Comparison of ENCODE assay signal across 16 cellular contexts in the genomic region with DNA sequence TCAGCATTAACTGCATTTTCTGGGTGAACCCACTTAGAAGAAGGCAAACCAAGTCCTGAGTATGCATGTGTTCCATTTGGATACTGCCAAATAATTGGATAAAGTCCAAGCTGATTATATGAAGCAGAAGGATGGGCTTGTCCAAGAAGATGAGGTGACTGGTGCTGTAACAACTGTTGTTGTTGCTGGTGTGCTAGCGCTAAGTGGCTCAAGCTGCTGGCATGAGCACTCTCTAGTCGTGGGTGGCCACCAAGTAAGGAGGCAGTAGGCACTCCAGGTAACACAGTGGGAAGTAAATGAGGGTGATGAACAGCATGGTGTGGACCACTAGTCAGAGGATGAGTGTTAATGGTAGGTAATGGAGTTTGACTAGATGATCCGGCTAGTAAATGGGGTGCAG.
DNase-seq lines count a peak whose midpoint lies in the region; ATAC-seq and TF ChIP-seq lines count a peak whose summit lies in the region.
"Had no signal": no experiment of that assay in that cellular context is flagged by ENCODE, and none has a peak within 500 bp of the region (broad histone marks: within the 10 kb centered on the region; RNA-seq: fewer than 3 reads in every experiment).

No MANE protein-coding gene starts in this region.

- no peak overlapping the region for H3K4me3 Mint-ChIP-seq in activated CD4-positive, alpha-beta T cell treated with anti-CD3 and anti-CD28 coated beads for 36 hours
- no peak overlapping the region for H3K4me3 Mint-ChIP-seq in activated CD4-positive, alpha-beta T cell treated with anti-CD3 and anti-CD28 coated beads, Interleukin-2, amount 10 ng/mL, durations not matched to agents 7 days and 5 days
- no peak overlapping the region for H3K4me3 Mint-ChIP-seq in activated T-helper 1 cell treated with anti-CD3 and anti-CD28 coated beads, Interleukin-12 subunit alpha, Interleukin-12 subunit beta, Interleukin-2, Interleukin-4 antibody, amounts not matched to agents 30 ng/mL and 10 ng/mL and 1 ng/mL, durations not matched to agents 14 hours and 24 hours and 36 hours
- peak overlapping the region in 1 of 10 donors; percentile 4 for H3K4me3 Mint-ChIP-seq in naive thymus-derived CD8-positive, alpha-beta T cell
- H3K4me3 Mint-ChIP-seq: activated T-cell treated with anti-CD3 and anti-CD28 coated beads, Interleukin-2, amount 50 U/mL, for 4 hours had no signal

- peak overlapping the region in 1 of 2 donors; percentile 13 for H3K27ac ChIP-seq in coronary artery
- H3K27ac ChIP-seq: epithelial cell of prostate had no signal

- in situ Hi-C loops in G401 (cut with HindIII; ENCODE audit: low sequenced_read_pairs), result no loop called here

- CTCF ChIA-PET in activated CD4-positive, alpha-beta T cell treated with anti-CD3 and anti-CD28 coated beads for 36 hours (lab: Charles Lee), result interaction anchor here (0.7 to 1.9 kb wide), 6 partner anchors 12 to 221 kb away, joined by 3 to 6 read pairs (median 4); no protein-coding TSS in a partner anchor
- CTCF ChIA-PET in activated CD4-positive, alpha-beta T cell treated with anti-CD3 and anti-CD28 coated beads, Interleukin-2, amount 10 ng/mL, durations not matched to agents 7 days and 5 days (lab: Charles Lee), result interaction anchor here (0.7 to 1.1 kb wide), 3 partner anchors 12 to 47 kb away, joined by 3 to 4 read pairs (median 3); no protein-coding TSS in a partner anchor

- no peaks in the 10 kb centered on the region for H3K9me3 Mint-ChIP-seq in activated CD4-positive, alpha-beta T cell treated with anti-CD3 and anti-CD28 coated beads for 36 hours (ENCODE audit: low read depth)
- H3K9me3 Mint-ChIP-seq in activated CD4-positive, alpha-beta T cell treated with anti-CD3 and anti-CD28 coated beads, Interleukin-2, amount 10 ng/mL, durations not matched to agents 7 days and 5 days, result peaks cover 3% of the 10 kb centered on the region
- H3K9me3 Mint-ChIP-seq in activated T-helper 1 cell treated with anti-CD3 and anti-CD28 coated beads, Interleukin-12 subunit alpha, Interleukin-12 subunit beta, Interleukin-2, Interleukin-4 antibody, amounts not matched to agents 30 ng/mL and 10 ng/mL and 1 ng/mL, durations not matched to agents 14 hours and 24 hours and 36 hours, result peaks cover 6% of the 10 kb centered on the region
- H3K9me3 Mint-ChIP-seq in naive thymus-derived CD8-positive, alpha-beta T cell, result no peaks in the 10 kb centered on the region
- H3K9me3 Mint-ChIP-seq: activated T-cell treated with anti-CD3 and anti-CD28 coated beads, Interleukin-2, amount 50 U/mL, for 4 hours had no signal

- TF ChIP-seq CTCF in coronary artery (IDR thresholded peaks at IDR 0.05), result no peak

- no peak for DNase-seq in activated CD4-positive, alpha-beta T cell treated with anti-CD3 and anti-CD28 coated beads for 36 hours
- no peak for DNase-seq in activated CD4-positive, alpha-beta T cell treated with anti-CD3 and anti-CD28 coated beads, Interleukin-2, amount 10 ng/mL, durations not matched to agents 7 days and 5 days
- DNase-seq in G401 (ENCODE audit: low spot score) (peak; percentile 66), NCI-H187 treated with DMSO at 0.1 percent for 48 hours (lab: John Stamatoyannopoulos, UW) (no peak), coronary artery (ENCODE audit: low spot score) (no peak)
- no peak for DNase-seq in activated T-helper 1 cell treated with anti-CD3 and anti-CD28 coated beads, Interleukin-12 subunit alpha, Interleukin-12 subunit beta, Interleukin-2, Interleukin-4 antibody, amounts not matched to agents 30 ng/mL and 10 ng/mL and 1 ng/mL, durations not matched to agents 14 hours and 24 hours and 36 hours (ENCODE audit: low spot score)
- DNase-seq in naive thymus-derived CD8-positive, alpha-beta T cell, result no peak
- DNase-seq in stimulated activated CD4-positive, alpha-beta T cell treated with anti-CD3 and anti-CD28 coated beads, Interleukin-12 subunit alpha, Interleukin-12 subunit beta, amount 100 ng/mL, for 4 hours, result no peak
- DNase-seq: activated CD4-positive, alpha-beta T cell treated with anti-CD3 and anti-CD28 coated beads for 4 hours; activated T-cell treated with anti-CD3 and anti-CD28 coated beads, Interleukin-2, amount 50 U/mL, for 4 hours; MM.1S; NK-92 treated with Interleukin-12 subunit alpha and Interleukin-12 subunit beta, amount 100 ng/mL, for 24 hours; nucleus accumbens; T-helper 9 cell had no signal

- POLR2A ChIA-PET in activated CD4-positive, alpha-beta T cell treated with anti-CD3 and anti-CD28 coated beads for 36 hours (lab: Charles Lee), result no interaction called here
- POLR2A ChIA-PET in activated CD4-positive, alpha-beta T cell treated with anti-CD3 and anti-CD28 coated beads, Interleukin-2, amount 10 ng/mL, durations not matched to agents 7 days and 5 days (lab: Charles Lee), result no interaction called here
- POLR2A ChIA-PET in naive thymus-derived CD8-positive, alpha-beta T cell (lab: Charles Lee), result no interaction called here

- H3K4me3 ChIP-seq in coronary artery, result no peak overlapping the region
- H3K4me3 ChIP-seq: GM12878 had no signal

- no peak for ATAC-seq in activated CD4-positive, alpha-beta T cell treated with anti-CD3 and anti-CD28 coated beads for 36 hours
- no peak for ATAC-seq in naive thymus-derived CD8-positive, alpha-beta T cell
- ATAC-seq: activated T-cell treated with anti-CD3 and anti-CD28 coated beads, Interleukin-2, amount 50 U/mL, for 4 hours; GM12878 had no signal

- intact Hi-C loops in activated CD4-positive, alpha-beta T cell treated with anti-CD3 and anti-CD28 coated beads for 36 hours (cut with DNase I, micrococcal nuclease), result loop anchor here in 1 of 2 experiments (10.0 kb wide), 1 partner anchor 141 kb away; no protein-coding TSS in a partner anchor
- intact Hi-C loops in activated T-helper 1 cell treated with anti-CD3 and anti-CD28 coated beads, Interleukin-12 subunit alpha, Interleukin-12 subunit beta, Interleukin-2, Interleukin-4 antibody, amounts not matched to agents 30 ng/mL and 10 ng/mL and 1 ng/mL, durations not matched to agents 14 hours and 24 hours and 36 hours (cut with micrococcal nuclease), result no loop called here

- H3K4me1 Mint-ChIP-seq in activated CD4-positive, alpha-beta T cell treated with anti-CD3 and anti-CD28 coated beads for 36 hours, result peaks cover 46% of the 10 kb centered on the region
- peaks cover 30% of the 10 kb centered on the region for H3K4me1 Mint-ChIP-seq in activated CD4-positive, alpha-beta T cell treated with anti-CD3 and anti-CD28 coated beads, Interleukin-2, amount 10 ng/mL, durations not matched to agents 7 days and 5 days
- H3K4me1 Mint-ChIP-seq in activated T-helper 1 cell treated with anti-CD3 and anti-CD28 coated beads, Interleukin-12 subunit alpha, Interleukin-12 subunit beta, Interleukin-2, Interleukin-4 antibody, amounts not matched to agents 30 ng/mL and 10 ng/mL and 1 ng/mL, durations not matched to agents 14 hours and 24 hours and 36 hours (ENCODE audit: low read depth), result peaks cover 33% of the 10 kb centered on the region
- peaks cover 10 to 48% (median 31%) of the 10 kb centered on the region in 4 donors for H3K4me1 Mint-ChIP-seq in naive thymus-derived CD8-positive, alpha-beta T cell

- peaks cover 46% of the 10 kb centered on the region for H3K36me3 Mint-ChIP-seq in activated CD4-positive, alpha-beta T cell treated with anti-CD3 and anti-CD28 coated beads for 36 hours (ENCODE audit: low read depth)
- peaks cover 43% of the 10 kb centered on the region for H3K36me3 Mint-ChIP-seq in activated CD4-positive, alpha-beta T cell treated with anti-CD3 and anti-CD28 coated beads, Interleukin-2, amount 10 ng/mL, durations not matched to agents 7 days and 5 days (ENCODE audit: low read depth)
- H3K36me3 Mint-ChIP-seq in activated T-helper 1 cell treated with anti-CD3 and anti-CD28 coated beads, Interleukin-12 subunit alpha, Interleukin-12 subunit beta, Interleukin-2, Interleukin-4 antibody, amounts not matched to agents 30 ng/mL and 10 ng/mL and 1 ng/mL, durations not matched to agents 14 hours and 24 hours and 36 hours (ENCODE audit: low read depth), result peaks cover 43% of the 10 kb centered on the region
- peaks cover 0 to 63% (median 22%) of the 10 kb centered on the region in 3 donors for H3K36me3 Mint-ChIP-seq in naive thymus-derived CD8-positive, alpha-beta T cell

- peak overlapping the region; percentile 32 for H3K27ac Mint-ChIP-seq in activated CD4-positive, alpha-beta T cell treated with anti-CD3 and anti-CD28 coated beads for 36 hours
- no peak overlapping the region for H3K27ac Mint-ChIP-seq in activated CD4-positive, alpha-beta T cell treated with anti-CD3 and anti-CD28 coated beads, Interleukin-2, amount 10 ng/mL, durations not matched to agents 7 days and 5 days
- H3K27ac Mint-ChIP-seq in activated T-helper 1 cell treated with anti-CD3 and anti-CD28 coated beads, Interleukin-12 subunit alpha, Interleukin-12 subunit beta, Interleukin-2, Interleukin-4 antibody, amounts not matched to agents 30 ng/mL and 10 ng/mL and 1 ng/mL, durations not matched to agents 14 hours and 24 hours and 36 hours, result peak overlapping the region; percentile 1
- H3K27ac Mint-ChIP-seq in naive thymus-derived CD8-positive, alpha-beta T cell, result peak overlapping the region in 8 of 10 donors; percentile 23 to 80 (median 46)

- no peaks in the 10 kb centered on the region for H3K27me3 Mint-ChIP-seq in activated CD4-positive, alpha-beta T cell treated with anti-CD3 and anti-CD28 coated beads for 36 hours
- H3K27me3 Mint-ChIP-seq in activated CD4-positive, alpha-beta T cell treated with anti-CD3 and anti-CD28 coated beads, Interleukin-2, amount 10 ng/mL, durations not matched to agents 7 days and 5 days, result no peaks in the 10 kb centered on the region
- H3K27me3 Mint-ChIP-seq in activated T-helper 1 cell treated with anti-CD3 and anti-CD28 coated beads, Interleukin-12 subunit alpha, Interleukin-12 subunit beta, Interleukin-2, Interleukin-4 antibody, amounts not matched to agents 30 ng/mL and 10 ng/mL and 1 ng/mL, durations not matched to agents 14 hours and 24 hours and 36 hours (ENCODE audit: insufficient read depth), result no peaks in the 10 kb centered on the region
- no peaks in the 10 kb centered on the region for H3K27me3 Mint-ChIP-seq in naive thymus-derived CD8-positive, alpha-beta T cell
